23 cellular contexts compared by ENCODE assay signal in the genomic region with DNA sequence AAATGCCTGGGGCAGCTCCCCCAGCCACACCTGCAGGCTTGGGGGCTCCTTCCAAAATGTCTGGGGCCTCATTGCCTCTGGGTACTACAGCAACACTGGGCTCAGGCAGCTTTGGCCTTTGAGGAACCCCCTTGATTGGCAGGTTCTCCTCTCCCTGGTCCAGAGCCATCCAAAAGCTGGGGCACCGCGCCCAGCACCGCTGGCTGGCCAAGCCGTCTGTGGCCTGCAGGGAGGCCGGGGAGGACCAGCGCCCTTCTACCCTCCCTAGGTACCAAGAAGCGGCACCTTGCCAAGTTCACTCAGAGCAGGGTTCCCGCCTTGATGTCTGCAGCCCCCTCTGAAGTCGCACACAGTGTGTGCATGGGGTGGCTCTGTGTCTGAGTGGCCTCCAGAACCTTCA.
"Had no signal": no experiment of that assay in that cellular context is flagged by ENCODE, and none has a peak within 500 bp of the region (broad histone marks: within the 10 kb centered on the region; RNA-seq: fewer than 3 reads in every experiment).

No MANE protein-coding gene starts in this region.

- H3K27me3 ChIP-seq: right lobe of liver, suprapubic skin, thyroid gland had no signal

- H3K36me3 ChIP-seq: cardiac muscle cell, prostate gland, right lobe of liver, thyroid gland had no signal

- ATAC-seq: effector memory CD8-positive, alpha-beta T cell; naive thymus-derived CD8-positive, alpha-beta T cell; right lobe of liver; stimulated activated naive CD8-positive, alpha-beta T cell treated with anti-CD3 and anti-CD28 coated beads, Interleukin-15, amount 100 ng/mL, for 72 hours had no signal

- H3K27ac Mint-ChIP-seq: effector memory CD8-positive, alpha-beta T cell; nephron progenitor cell; stimulated activated naive CD8-positive, alpha-beta T cell treated with anti-CD3 and anti-CD28 coated beads, Interleukin-15, amount 100 ng/mL, for 72 hours; type B pancreatic cell had no signal

- H3K9me3 ChIP-seq: prostate gland, right lobe of liver, suprapubic skin, thyroid gland had no signal

- H3K27ac ChIP-seq: cardiac muscle cell, prostate gland, right lobe of liver, suprapubic skin, thyroid gland had no signal

- H3K4me3 Mint-ChIP-seq: effector memory CD8-positive, alpha-beta T cell; immature natural killer cell; naive thymus-derived CD8-positive, alpha-beta T cell; nephron progenitor cell; stimulated activated naive CD8-positive, alpha-beta T cell treated with anti-CD3 and anti-CD28 coated beads, Interleukin-15, amount 100 ng/mL, for 72 hours; type B pancreatic cell had no signal

- DNase-seq: cortex of kidney; effector memory CD8-positive, alpha-beta T cell; erythroblast; immature natural killer cell; islet precursor cell; kidney glomerular epithelial cell; mammary epithelial cell; mesendoderm; midbrain; naive thymus-derived CD8-positive, alpha-beta T cell; nephron progenitor cell; right lobe of liver; small intestine; stimulated activated CD4-positive, alpha-beta T cell treated with anti-CD3 and anti-CD28 coated beads, Interleukin-15, amount 100 ng/mL, for 24 hours; stimulated activated CD4-positive, alpha-beta T cell treated with anti-CD3 and anti-CD28 coated beads, Interleukin-4, amount 100 ng/mL, for 1 hour; stimulated activated CD8-positive, alpha-beta memory T cell treated with anti-CD3 and anti-CD28 coated beads, Interleukin-4, amount 100 ng/mL, for 48 hours; stimulated activated naive CD4-positive, alpha-beta T cell; stimulated activated naive CD8-positive, alpha-beta T cell treated with anti-CD3 and anti-CD28 coated beads, Interleukin-15, amount 100 ng/mL, for 72 hours; thyroid gland had no signal

- H3K27me3 Mint-ChIP-seq: effector memory CD8-positive, alpha-beta T cell; naive thymus-derived CD8-positive, alpha-beta T cell; stimulated activated naive CD8-positive, alpha-beta T cell treated with anti-CD3 and anti-CD28 coated beads, Interleukin-15, amount 100 ng/mL, for 72 hours; type B pancreatic cell had no signal

- H3K9me3 Mint-ChIP-seq: effector memory CD8-positive, alpha-beta T cell; immature natural killer cell; naive thymus-derived CD8-positive, alpha-beta T cell; nephron progenitor cell; stimulated activated naive CD8-positive, alpha-beta T cell treated with anti-CD3 and anti-CD28 coated beads, Interleukin-15, amount 100 ng/mL, for 72 hours; type B pancreatic cell had no signal

- H3K4me1 ChIP-seq: right lobe of liver had no signal

- H3K4me3 ChIP-seq: cardiac muscle cell, prostate gland, right lobe of liver, suprapubic skin, thyroid gland had no signal
